Comparison of ENCODE assay signal across 1 cellular context in genomic region chr6:143396497-143397228, GRCh38.
TF ChIP-seq lines count a peak whose summit lies in the region.

No MANE protein-coding gene starts in this region.

TF ChIP-seq in liver, 16 proteins besides CTCF, POLR2A, EP300 and RAD21 (continued from another document):
- no peak for TF ChIP-seq FOXA1 (IDR thresholded peaks at IDR 0.05)
- no peak for TF ChIP-seq HNF4G (IDR thresholded peaks at IDR 0.05)
